Comparison of ENCODE assay signal across 15 cellular contexts in the genomic region with DNA sequence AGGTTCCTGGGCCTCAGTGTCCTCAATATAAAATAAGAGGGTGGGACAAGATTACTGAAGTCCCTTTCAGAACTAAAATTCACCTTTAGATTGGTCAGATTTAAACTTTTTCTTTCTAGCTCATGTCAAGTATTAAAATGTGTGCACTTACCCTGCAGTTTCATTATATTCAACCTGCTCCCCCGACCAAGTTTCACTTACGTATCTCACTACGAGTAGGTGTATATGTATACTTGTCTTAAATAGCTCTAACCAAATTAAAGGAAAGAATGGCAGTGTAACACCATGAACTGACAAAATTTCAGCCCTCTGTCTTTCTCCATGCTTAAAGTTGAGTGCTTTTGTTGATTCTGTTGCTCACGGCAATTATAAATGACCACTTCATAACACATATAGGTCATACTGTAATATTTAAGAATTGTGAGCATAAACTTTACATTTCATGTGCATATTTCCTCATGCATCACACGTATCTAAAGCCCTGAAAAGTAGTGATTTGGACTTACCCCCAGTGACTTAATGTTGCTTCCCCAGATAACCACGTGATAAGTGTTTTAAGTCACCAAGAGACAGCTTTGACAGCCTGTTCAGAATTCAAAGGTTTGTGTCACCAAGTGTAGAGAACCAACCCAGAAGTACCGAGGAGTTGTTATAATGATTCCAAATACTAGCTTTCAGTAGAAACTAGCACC.
DNase-seq lines count a peak whose midpoint lies in the region; ATAC-seq lines count a peak whose summit lies in the region.
"Had no signal": no experiment of that assay in that cellular context is flagged by ENCODE, and none has a peak within 500 bp of the region (broad histone marks: within the 10 kb centered on the region; RNA-seq: fewer than 3 reads in every experiment).

No MANE protein-coding gene starts in this region.

- no peaks in the 10 kb centered on the region for H3K9me3 Mint-ChIP-seq in activated naive CD4-positive, alpha-beta T cell treated with anti-CD3 and anti-CD28 coated beads, Interleukin-2, amount 50 U/mL, for 72 hours
- no peaks in the 10 kb centered on the region for H3K9me3 Mint-ChIP-seq in stimulated activated memory B cell treated with anti-CD40 and anti-IgM and Interleukin-4, amounts not matched to agents 10 μg/mL and 1 μg/mL and 100 μg/mL, for 72 hours

- DNase-seq in activated naive CD4-positive, alpha-beta T cell treated with anti-CD3 and anti-CD28 coated beads, Interleukin-2, amount 50 U/mL, for 72 hours (ENCODE audit: low spot score in 2 of 2), result no peak
- DNase-seq in activated naive CD4-positive, alpha-beta T cell treated with Interleukin-2 at 50 U/mL for 16 hours, result no peak
- DNase-seq in CD1c-positive myeloid dendritic cell (ENCODE audit: extremely low spot score), result no peak
- no peak for DNase-seq in OCI-M2 (lab: John Stamatoyannopoulos, UW; ENCODE audit: unreplicated experiment)
- DNase-seq in caudate nucleus (lab: John Stamatoyannopoulos, UW), result no peak
- DNase-seq: DMS79 treated with DMSO at 0.1 percent for 48 hours, NCI-H1092 treated with DMSO at 0.1 percent for 48 hours, NCI-H526, Right ventricle myocardium superior had no signal

- peak overlapping the region in 1 of 2 donors; percentile 74 for H3K27ac Mint-ChIP-seq in activated naive CD4-positive, alpha-beta T cell treated with anti-CD3 and anti-CD28 coated beads, Interleukin-2, amount 50 U/mL, for 72 hours
- H3K27ac Mint-ChIP-seq in stimulated activated memory B cell treated with anti-CD40 and anti-IgM and Interleukin-4, amounts not matched to agents 10 μg/mL and 1 μg/mL and 100 μg/mL, for 72 hours, result peak overlapping the region; percentile 58

- no peak overlapping the region for H3K27ac ChIP-seq in caudate nucleus (ENCODE audit: low read depth, low read length)
- H3K27ac ChIP-seq: breast epithelium, prostate gland, VCaP had no signal

- peaks cover 0 to 4% of the 10 kb centered on the region in 2 donors for H3K36me3 Mint-ChIP-seq in activated naive CD4-positive, alpha-beta T cell treated with anti-CD3 and anti-CD28 coated beads, Interleukin-2, amount 50 U/mL, for 72 hours
- H3K36me3 Mint-ChIP-seq in stimulated activated memory B cell treated with anti-CD40 and anti-IgM and Interleukin-4, amounts not matched to agents 10 μg/mL and 1 μg/mL and 100 μg/mL, for 72 hours, result peaks cover 35% of the 10 kb centered on the region

- peak; percentile 28 to 84 for ATAC-seq in activated naive CD4-positive, alpha-beta T cell treated with anti-CD3 and anti-CD28 coated beads, Interleukin-2, amount 50 U/mL, for 72 hours
- ATAC-seq in GM21619 (IDR thresholded peaks at IDR 0.05; ENCODE audit: unreplicated experiment), result peak; percentile 70
- peak; percentile 72 for ATAC-seq in HG03159 (IDR thresholded peaks at IDR 0.05; ENCODE audit: unreplicated experiment)
- ATAC-seq in stimulated activated memory B cell treated with anti-CD40 and anti-IgM and Interleukin-4, amounts not matched to agents 10 μg/mL and 1 μg/mL and 100 μg/mL, for 72 hours, result no peak

- H3K4me1 Mint-ChIP-seq in stimulated activated memory B cell treated with anti-CD40 and anti-IgM and Interleukin-4, amounts not matched to agents 10 μg/mL and 1 μg/mL and 100 μg/mL, for 72 hours, result no peaks in the 10 kb centered on the region

- no peaks in the 10 kb centered on the region for H3K27me3 Mint-ChIP-seq in stimulated activated memory B cell treated with anti-CD40 and anti-IgM and Interleukin-4, amounts not matched to agents 10 μg/mL and 1 μg/mL and 100 μg/mL, for 72 hours

- no peak overlapping the region for H3K4me3 Mint-ChIP-seq in stimulated activated memory B cell treated with anti-CD40 and anti-IgM and Interleukin-4, amounts not matched to agents 10 μg/mL and 1 μg/mL and 100 μg/mL, for 72 hours
